In the genomic region with DNA sequence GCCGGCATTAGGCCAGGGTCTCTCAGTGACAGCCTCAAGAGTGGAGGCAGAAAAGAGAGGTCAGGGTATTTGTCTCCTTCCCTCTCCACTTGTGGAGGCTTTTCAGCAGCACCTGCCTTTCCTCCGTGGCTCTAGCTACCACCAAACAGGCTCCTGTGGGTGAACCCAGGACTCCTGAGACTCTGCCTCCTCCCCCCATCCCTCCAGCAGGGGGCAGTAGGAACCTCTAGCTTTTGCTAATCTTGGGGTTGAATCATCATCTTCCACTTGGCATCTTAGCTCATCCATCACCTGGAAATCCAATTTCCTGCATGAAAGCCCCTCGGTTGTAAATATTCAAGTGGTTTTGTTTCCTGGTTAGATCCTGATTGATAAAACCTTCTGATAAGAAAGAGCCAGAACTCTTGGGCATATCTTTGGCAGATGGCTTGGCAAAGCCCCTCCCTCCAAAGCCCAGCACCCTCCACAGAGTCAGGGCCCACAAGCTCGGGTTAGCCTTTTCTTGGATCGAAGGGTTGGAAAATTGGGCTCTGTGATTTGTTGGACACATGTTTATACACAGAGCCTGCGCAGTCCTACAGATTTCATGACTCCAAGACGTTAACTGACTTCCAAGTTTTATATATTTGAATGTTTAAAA, we compare ENCODE assay signal across 1 cellular context.
TF ChIP-seq lines count a peak whose summit lies in the region.

No MANE protein-coding gene starts in this region.

TF ChIP-seq in WTC11, 78 proteins besides CTCF, POLR2A, EP300 and RAD21 (continued from another document):
- TF ChIP-seq, protein P1, sequence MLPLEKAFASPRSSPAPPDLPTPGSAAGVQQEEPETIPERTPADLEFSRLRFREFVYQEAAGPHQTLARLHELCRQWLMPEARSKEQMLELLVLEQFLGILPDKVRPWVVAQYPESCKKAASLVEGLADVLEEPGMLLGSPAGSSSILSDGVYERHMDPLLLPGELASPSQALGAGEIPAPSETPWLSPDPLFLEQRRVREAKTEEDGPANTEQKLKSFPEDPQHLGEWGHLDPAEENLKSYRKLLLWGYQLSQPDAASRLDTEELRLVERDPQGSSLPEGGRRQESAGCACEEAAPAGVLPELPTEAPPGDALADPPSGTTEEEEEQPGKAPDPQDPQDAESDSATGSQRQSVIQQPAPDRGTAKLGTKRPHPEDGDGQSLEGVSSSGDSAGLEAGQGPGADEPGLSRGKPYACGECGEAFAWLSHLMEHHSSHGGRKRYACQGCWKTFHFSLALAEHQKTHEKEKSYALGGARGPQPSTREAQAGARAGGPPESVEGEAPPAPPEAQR (CRISPR knock-in tag; IDR thresholded peaks at IDR 0.05) = no peak
- TF ChIP-seq, protein P2, sequence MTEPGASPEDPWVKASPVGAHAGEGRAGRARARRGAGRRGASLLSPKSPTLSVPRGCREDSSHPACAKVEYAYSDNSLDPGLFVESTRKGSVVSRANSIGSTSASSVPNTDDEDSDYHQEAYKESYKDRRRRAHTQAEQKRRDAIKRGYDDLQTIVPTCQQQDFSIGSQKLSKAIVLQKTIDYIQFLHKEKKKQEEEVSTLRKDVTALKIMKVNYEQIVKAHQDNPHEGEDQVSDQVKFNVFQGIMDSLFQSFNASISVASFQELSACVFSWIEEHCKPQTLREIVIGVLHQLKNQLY (CRISPR knock-in tag; IDR thresholded peaks at IDR 0.05) = no peak
- TF ChIP-seq, protein P3, sequence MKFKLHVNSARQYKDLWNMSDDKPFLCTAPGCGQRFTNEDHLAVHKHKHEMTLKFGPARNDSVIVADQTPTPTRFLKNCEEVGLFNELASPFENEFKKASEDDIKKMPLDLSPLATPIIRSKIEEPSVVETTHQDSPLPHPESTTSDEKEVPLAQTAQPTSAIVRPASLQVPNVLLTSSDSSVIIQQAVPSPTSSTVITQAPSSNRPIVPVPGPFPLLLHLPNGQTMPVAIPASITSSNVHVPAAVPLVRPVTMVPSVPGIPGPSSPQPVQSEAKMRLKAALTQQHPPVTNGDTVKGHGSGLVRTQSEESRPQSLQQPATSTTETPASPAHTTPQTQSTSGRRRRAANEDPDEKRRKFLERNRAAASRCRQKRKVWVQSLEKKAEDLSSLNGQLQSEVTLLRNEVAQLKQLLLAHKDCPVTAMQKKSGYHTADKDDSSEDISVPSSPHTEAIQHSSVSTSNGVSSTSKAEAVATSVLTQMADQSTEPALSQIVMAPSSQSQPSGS (CRISPR knock-in tag; IDR thresholded peaks at IDR 0.05; ENCODE audit: borderline replicate concordance, low read depth) = no peak
- no peak for TF ChIP-seq MYBL2 (CRISPR knock-in tag; IDR thresholded peaks at IDR 0.05)
- TF ChIP-seq, protein P4, sequence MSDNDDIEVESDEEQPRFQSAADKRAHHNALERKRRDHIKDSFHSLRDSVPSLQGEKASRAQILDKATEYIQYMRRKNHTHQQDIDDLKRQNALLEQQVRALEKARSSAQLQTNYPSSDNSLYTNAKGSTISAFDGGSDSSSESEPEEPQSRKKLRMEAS (CRISPR knock-in tag; IDR thresholded peaks at IDR 0.05) = no peak
